ENCODE assay signal across 22 cellular contexts in genomic region chr16:81680444-81681263, GRCh38.
A peak's percentile ranks its signal among the peaks of the same experiment; 100 is the strongest.
DNase-seq lines count a peak whose midpoint lies in the region; ATAC-seq, FAIRE-seq and TF ChIP-seq lines count a peak whose summit lies in the region.
"Had no signal": no experiment of that assay in that cellular context is flagged by ENCODE, and none has a peak within 500 bp of the region (broad histone marks: within the 10 kb centered on the region; RNA-seq: fewer than 3 reads in every experiment).

No MANE protein-coding gene starts in this region.

- no TSS peak for BruUV-seq in HepG2 (replicated peaks; lab: Mats Ljungman, UMichigan)

- no peak overlapping the region for H2AFZ ChIP-seq in HepG2 (ENCODE audit: low read length)

- ATAC-seq in HepG2, result no peak
- no peak for ATAC-seq in right lobe of liver
- ATAC-seq: activated naive CD8-positive, alpha-beta T cell treated with anti-CD3 and anti-CD28 coated beads, Interleukin-2, amount 50 U/mL, for 24 hours; naive thymus-derived CD8-positive, alpha-beta T cell; stimulated activated naive CD8-positive, alpha-beta T cell treated with anti-CD3 and anti-CD28 coated beads, Interleukin-15, amount 100 ng/mL, for 72 hours had no signal

- FAIRE-seq in HepG2 (lab: Jason Lieb, UNC) (no peak), H54 (lab: Jason Lieb, UNC) (no peak)
- FAIRE-seq: D721Med had no signal

- H3K9ac ChIP-seq in HepG2 (ENCODE audit: insufficient read depth, low read depth, low read length) (no peak overlapping the region), rectal smooth muscle tissue (ENCODE audit: low read length) (no peak overlapping the region)

- DNase-seq in HepG2 (ENCODE audit: low spot score) (no peak), right lobe of liver (no peak), H54 (ENCODE audit: insufficient read length, low spot score) (no peak), NOMO-1 treated with DMSO at 0.1 percent for 48 hours (lab: John Stamatoyannopoulos, UW; ENCODE audit: unreplicated experiment) (no peak)
- DNase-seq in effector memory CD4-positive, alpha-beta T cell, result no peak
- no peak for DNase-seq in activated T-cell treated with anti-CD3 and anti-CD28 coated beads, Interleukin-2, amount 50 U/mL, for 1 hour
- DNase-seq: ACHN; activated CD4-positive, alpha-beta T cell treated with anti-CD3 and anti-CD28 coated beads for 4 hours; activated naive CD8-positive, alpha-beta T cell treated with anti-CD3 and anti-CD28 coated beads, Interleukin-2, amount 50 U/mL, for 24 hours; cortex of kidney; EL; MM.1S; naive thymus-derived CD8-positive, alpha-beta T cell; NCI-H146; NCI-H774; stimulated activated CD4-positive, alpha-beta T cell treated with anti-CD3 and anti-CD28 coated beads, Interleukin-2, amount 100 ng/mL, for 48 hours; stimulated activated naive CD8-positive, alpha-beta T cell treated with anti-CD3 and anti-CD28 coated beads, Interleukin-15, amount 100 ng/mL, for 72 hours had no signal

- no peaks in the 10 kb centered on the region for H3K79me2 ChIP-seq in HepG2 (ENCODE audit: insufficient read depth, low read length)

- H3K4me2 ChIP-seq in HepG2 (ENCODE audit: low read depth, low read length), result no peak overlapping the region
- H3K4me2 ChIP-seq: smooth muscle cell had no signal

- TF ChIP-seq POLR2A in HepG2 (IDR thresholded peaks at IDR 0.05; ENCODE audit: insufficient read depth in 1 of 2, low read depth in 2 of 2, low read length in 2 of 2) (no peak), right lobe of liver (IDR thresholded peaks at IDR 0.05) (no peak), H54 (IDR thresholded peaks at IDR 0.05; ENCODE audit: low read depth, low read length) (no peak)

- no peak for TF ChIP-seq EP300 in HepG2 (IDR thresholded peaks at IDR 0.05; ENCODE audit: low read depth in 2 of 2, low read length in 2 of 2)
- no peak for TF ChIP-seq EP300 in HepG2 (CRISPR knock-in tag; IDR thresholded peaks at IDR 0.05; ENCODE audit: borderline replicate concordance)

- WGBS in HepG2 (ENCODE audit: low lambda C conversion rate), result 99% methylated on average over 18 of the region's 22 CpGs
- 87% methylated on average over 3 of the region's 22 CpGs for WGBS in right lobe of liver (ENCODE audit: insufficient coverage, low coverage, low lambda C conversion rate, missing lambda C conversion rate)

- POLR2A ChIA-PET in HepG2 (lab: Yijun Ruan, JAX), result no interaction called here

- in situ Hi-C loops in HepG2 (cut with HindIII; ENCODE audit: extremely low pct_ligation_motif_present, low pct_unique_long_range_greater_than_20kb), result no loop called here

- CTCF ChIA-PET in HepG2 (lab: Yijun Ruan, JAX; ENCODE audit: low intra/inter-chr PET ratio, low total read pairs), result no interaction called here

- H3K36me3 ChIP-seq in HepG2 (replicated peaks in 1 of 2; ENCODE audit: control insufficient read depth in 1 of 2, insufficient read depth in 2 of 2, low read length in 2 of 2) (peaks cover 59 to 88% of the 10 kb centered on the region in 2 experiments), right lobe of liver (peaks cover 0 to 12% (median 0%) of the 10 kb centered on the region in 4 donors), rectal smooth muscle tissue (ENCODE audit: control insufficient read depth, insufficient read depth, low read length) (peaks cover 9% of the 10 kb centered on the region)
- peaks cover 23% of the 10 kb centered on the region for H3K36me3 ChIP-seq in effector memory CD4-positive, alpha-beta T cell (ENCODE audit: control insufficient read depth, insufficient read depth, low read length)

- H3K9me3 ChIP-seq in HepG2 (ENCODE audit: low read length), result no peaks in the 10 kb centered on the region
- H3K9me3 ChIP-seq in right lobe of liver, result no peaks in the 10 kb centered on the region
- H3K9me3 ChIP-seq in effector memory CD4-positive, alpha-beta T cell (ENCODE audit: control insufficient read depth, low read length), result no peaks in the 10 kb centered on the region

- H3K27ac ChIP-seq in HepG2 (ENCODE audit: extremely low read length, insufficient read depth, low read length) (no peak overlapping the region), right lobe of liver (no peak overlapping the region), layer of hippocampus (ENCODE audit: low read depth, low read length) (peak overlapping the region; percentile 6), rectal smooth muscle tissue (ENCODE audit: low read depth, low read length) (peak overlapping the region; percentile 76)
- H3K27ac ChIP-seq in effector memory CD4-positive, alpha-beta T cell (ENCODE audit: insufficient read depth, low read length, poor library complexity, severe bottlenecking), result no peak overlapping the region
- H3K27ac ChIP-seq: HL-60 had no signal

- intact Hi-C loops in HepG2 (cut with micrococcal nuclease; ENCODE audit: unreplicated experiment), result no loop called here
- intact Hi-C loops in right lobe of liver (cut with DNase I), result no loop called here

- H3K4me1 ChIP-seq in HepG2 (ENCODE audit: insufficient read depth, low read length) (no peaks in the 10 kb centered on the region), right lobe of liver (no peaks in the 10 kb centered on the region), rectal smooth muscle tissue (ENCODE audit: control insufficient read depth, insufficient read depth, low read length) (no peaks in the 10 kb centered on the region)
- no peaks in the 10 kb centered on the region for H3K4me1 ChIP-seq in effector memory CD4-positive, alpha-beta T cell (ENCODE audit: control insufficient read depth, insufficient read depth, low read length, poor library complexity, severe bottlenecking)

- no peak for TF ChIP-seq RAD21 in HepG2 (CRISPR knock-in tag; IDR thresholded peaks at IDR 0.05)

- peaks cover 28% of the 10 kb centered on the region; the same call in 1 of the 2 replicates for H4K20me1 ChIP-seq in HepG2 (ENCODE audit: insufficient read depth, low read length)

- H3K4me3 ChIP-seq in HepG2 (replicated peaks in 1 of 3; ENCODE audit: insufficient read depth in 1 of 3, low read depth in 2 of 3, low read length in 3 of 3), result no peak overlapping the region
- no peak overlapping the region for H3K4me3 ChIP-seq in right lobe of liver
- no peak overlapping the region for H3K4me3 ChIP-seq in rectal smooth muscle tissue (ENCODE audit: low read length)
- no peak overlapping the region for H3K4me3 ChIP-seq in effector memory CD4-positive, alpha-beta T cell (ENCODE audit: insufficient read depth, low read depth, low read length, poor library complexity, severe bottlenecking)
- H3K4me3 ChIP-seq: smooth muscle cell had no signal

- no peaks in the 10 kb centered on the region for H3K27me3 ChIP-seq in HepG2 (ENCODE audit: control insufficient read depth in 1 of 2, insufficient read depth in 2 of 2, low read length in 2 of 2)
- H3K27me3 ChIP-seq in right lobe of liver, result no peaks in the 10 kb centered on the region
- no peaks in the 10 kb centered on the region for H3K27me3 ChIP-seq in layer of hippocampus (ENCODE audit: control insufficient read depth, insufficient read depth, low read length)
- no peaks in the 10 kb centered on the region for H3K27me3 ChIP-seq in rectal smooth muscle tissue (ENCODE audit: control insufficient read depth, insufficient read depth, low read length)
- no peaks in the 10 kb centered on the region for H3K27me3 ChIP-seq in effector memory CD4-positive, alpha-beta T cell (replicated peaks; ENCODE audit: control insufficient read depth, insufficient read depth, low read length, poor library complexity, severe bottlenecking)

- no peak for TF ChIP-seq CTCF in HepG2 (CRISPR knock-in tag; IDR thresholded peaks at IDR 0.05)
- TF ChIP-seq CTCF in right lobe of liver (IDR thresholded peaks at IDR 0.05), result no peak

TF ChIP-seq in HepG2, 621 proteins besides CTCF, POLR2A, EP300 and RAD21:
- TF ChIP-seq RBM22 (optimal IDR thresholded peaks at IDR 0.05; ENCODE audit: low read length), result peak; percentile 63
- no peak for TF ChIP-seq ZGPAT (CRISPR knock-in tag; IDR thresholded peaks at IDR 0.05)
- no peak for TF ChIP-seq SP1 (IDR thresholded peaks at IDR 0.05)
- TF ChIP-seq SP1 (CRISPR knock-in tag; IDR thresholded peaks at IDR 0.05), result no peak
- no peak for TF ChIP-seq FOXP1 (IDR thresholded peaks at IDR 0.05)
- TF ChIP-seq FOXP1 (CRISPR knock-in tag; IDR thresholded peaks at IDR 0.05), result no peak
- no peak for TF ChIP-seq CSRNP2 (CRISPR knock-in tag; conservative IDR thresholded peaks at IDR 0.05; ENCODE audit: low read depth)
- TF ChIP-seq ZSCAN5A (CRISPR knock-in tag; IDR thresholded peaks at IDR 0.05; ENCODE audit: borderline replicate concordance), result no peak

Comparison
In these comparisons a context has a peak if more than half of its experiments do, and no peak if none do; other contexts are left out.
1. H3K27ac ChIP-seq: peak in layer of hippocampus (single experiment) and rectal smooth muscle tissue (single experiment); none in HepG2 (single experiment), right lobe of liver (0 of 3) and effector memory CD4-positive, alpha-beta T cell (single experiment).